In genomic region chr2:132416996-132417395, GRCh38 we compare ENCODE assay signal across 10 cellular contexts. TPM values are rescaled to one million over a fixed set of nuclear protein-coding genes. Genes with fewer than 3 reads are reported as not detected.
A peak's percentile ranks its signal among the peaks of the same experiment; 100 is the strongest.
DNase-seq lines count a peak whose midpoint lies in the region; ATAC-seq, FAIRE-seq and TF ChIP-seq lines count a peak whose summit lies in the region.
"Had no signal": no experiment of that assay in that cellular context is flagged by ENCODE, and none has a peak within 500 bp of the region (broad histone marks: within the 10 kb centered on the region; RNA-seq: fewer than 3 reads in every experiment).

No MANE protein-coding gene starts in this region.

- H3K9me3 ChIP-seq in BLaER1 (no peaks in the 10 kb centered on the region), Panc1 (ENCODE audit: control insufficient read depth, insufficient read depth, low read depth, low read length) (no peaks in the 10 kb centered on the region), esophagus (ENCODE audit: control insufficient read depth in 2 of 2, insufficient read depth in 1 of 2, low read depth in 1 of 2, low read length in 1 of 2) (no peaks in the 10 kb centered on the region), neuronal stem cell (replicated peaks in 1 of 2; ENCODE audit: control insufficient read depth in 2 of 2, insufficient read depth in 1 of 2, low read depth in 1 of 2, low read length in 2 of 2) (peaks cover 2 to 4% of the 10 kb centered on the region in 2 donors)

- H3K27ac ChIP-seq in BLaER1 (no peak overlapping the region), Panc1 (ENCODE audit: low read length) (peak overlapping the region; percentile 75), esophagus (ENCODE audit: low read depth in 2 of 2, low read length in 1 of 2) (peak overlapping the region; percentile 79 to 82), neuronal stem cell (replicated peaks; ENCODE audit: low read length) (no peak overlapping the region)

- BruUV-seq in Panc1 (replicated peaks; lab: Mats Ljungman, UMichigan): TSS peak; percentile 82

- CTCF ChIA-PET in Panc1 (lab: Charles Lee): no interaction called here

- no peak overlapping the region for H4K91ac ChIP-seq in neuronal stem cell (ENCODE audit: low read depth, low read length, poor library complexity)

- TF ChIP-seq CTCF in Panc1 (IDR thresholded peaks at IDR 0.05): peak; percentile 63

- no peak overlapping the region for H2BK12ac ChIP-seq in neuronal stem cell (ENCODE audit: low read length)

- H2AK5ac ChIP-seq in neuronal stem cell (ENCODE audit: low read depth, low read length): peak overlapping the region; percentile 98

- H4K20me1 ChIP-seq in BLaER1: no peaks in the 10 kb centered on the region

- H3K4me2 ChIP-seq in BLaER1 (peak overlapping the region; percentile 95), neuronal stem cell (ENCODE audit: insufficient read depth, low read length, poor library complexity, severe bottlenecking) (no peak overlapping the region)

- no peak overlapping the region for H2AFZ ChIP-seq in neuronal stem cell (ENCODE audit: low read length)

- H3K9ac ChIP-seq in BLaER1: no peak overlapping the region
- no peak overlapping the region for H3K9ac ChIP-seq in neuronal stem cell (ENCODE audit: low read depth, low read length, poor library complexity)

- H3K4me1 ChIP-seq in BLaER1: peaks cover 15% of the 10 kb centered on the region
- H3K4me1 ChIP-seq in Panc1 (ENCODE audit: control insufficient read depth, insufficient read depth, low read length): peaks cover 38% of the 10 kb centered on the region
- peaks cover 0 to 14% of the 10 kb centered on the region in 2 donors for H3K4me1 ChIP-seq in esophagus (ENCODE audit: control insufficient read depth in 2 of 2, insufficient read depth in 2 of 2, low read length in 1 of 2)
- peaks cover 0 to 11% of the 10 kb centered on the region in 2 donors for H3K4me1 ChIP-seq in neuronal stem cell (ENCODE audit: control insufficient read depth in 2 of 2, insufficient read depth in 1 of 2, low read depth in 1 of 2, low read length in 2 of 2)

- peak overlapping the region; percentile 41 for H2BK15ac ChIP-seq in neuronal stem cell (ENCODE audit: low read length)

- peak overlapping the region; percentile 48 for H3K18ac ChIP-seq in neuronal stem cell (ENCODE audit: low read length)

- H3K36me3 ChIP-seq in BLaER1: no peaks in the 10 kb centered on the region
- no peaks in the 10 kb centered on the region for H3K36me3 ChIP-seq in Panc1 (ENCODE audit: control insufficient read depth, insufficient read depth, low read length)
- H3K36me3 ChIP-seq in esophagus (ENCODE audit: control insufficient read depth in 2 of 2, insufficient read depth in 2 of 2, low read length in 1 of 2): no peaks in the 10 kb centered on the region
- no peaks in the 10 kb centered on the region for H3K36me3 ChIP-seq in neuronal stem cell (replicated peaks in 1 of 2; ENCODE audit: control insufficient read depth in 2 of 2, insufficient read depth in 2 of 2, low read length in 2 of 2)

- in situ Hi-C loops in Panc1 (cut with HindIII; ENCODE audit: low pct_unique_long_range_greater_than_20kb, low sequenced_read_pairs): no loop called here

- 64 to 85% methylated on average over 9 of the region's 9 CpGs for WGBS in esophagus, 2 donors
- no CpG with 5 or more reads among the region's 9 CpGs for WGBS in neuronal stem cell (ENCODE audit: extremely low coverage in 2 of 2, insufficient read length in 2 of 2, insufficient replicate concordance in 1 of 2), 2 donors

- FAIRE-seq in RCC 7860 (lab: Jason Lieb, UNC): no peak

- POLR2A ChIA-PET in Panc1 (lab: Charles Lee): no interaction called here

- H3K79me1 ChIP-seq in neuronal stem cell (ENCODE audit: low read depth, low read length): no peaks in the 10 kb centered on the region

- H3K4ac ChIP-seq in neuronal stem cell (ENCODE audit: low read length): no peak overlapping the region

- DNase-seq in Panc1 (ENCODE audit: low read depth, low spot score): no peak
- no peak for DNase-seq in neuronal stem cell (ENCODE audit: low spot score)
- no peak for DNase-seq in NCI-H1694 (lab: John Stamatoyannopoulos, UW)
- DNase-seq in RCC 7860 (ENCODE audit: low spot score): no peak
- no peak for DNase-seq in activated gamma-delta T cell (lab: John Stamatoyannopoulos, UW)
- no peak for DNase-seq in AG20443 (ENCODE audit: low spot score)
- DNase-seq: activated CD8-positive, alpha-beta memory T cell treated with anti-CD3 and anti-CD28 coated beads for 24 hours; CD4-positive, alpha-beta T cell had no signal

- peak overlapping the region; percentile 67 for H2BK120ac ChIP-seq in neuronal stem cell (ENCODE audit: low read depth, low read length)

- no peak overlapping the region for H3K23ac ChIP-seq in neuronal stem cell (ENCODE audit: low read depth, low read length, poor library complexity)

- H3K27me3 ChIP-seq in BLaER1 (peaks cover 14% of the 10 kb centered on the region; the same call in 1 of the 2 replicates), Panc1 (ENCODE audit: control insufficient read depth, insufficient read depth, low read length) (no peaks in the 10 kb centered on the region), esophagus (ENCODE audit: control insufficient read depth in 1 of 2, insufficient read depth in 2 of 2, low read length in 2 of 2) (no peaks in the 10 kb centered on the region), neuronal stem cell (ENCODE audit: control insufficient read depth in 3 of 3, insufficient read depth in 3 of 3, low read depth in 1 of 3, low read length in 3 of 3) (peaks cover 0 to 60% (median 5%) of the 10 kb centered on the region in 3 experiments)

- peak; percentile 6 for ATAC-seq in Panc1

- intact Hi-C loops in Panc1 (cut with micrococcal nuclease; ENCODE audit: unreplicated experiment): loop anchor here (10.0 kb wide), 1 partner anchor 142 kb away; no protein-coding TSS in a partner anchor

- H4K8ac ChIP-seq in neuronal stem cell (ENCODE audit: low read depth, low read length): peak overlapping the region; percentile 32

- H3K4me3 ChIP-seq in BLaER1 (peak overlapping the region; percentile 67; the same call in 1 of the 2 replicates), Panc1 (ENCODE audit: low read depth in 2 of 2, low read length in 2 of 2) (peak overlapping the region; percentile 57 to 79), esophagus (ENCODE audit: low read depth in 1 of 2, low read length in 2 of 2) (peak overlapping the region in 1 of 2 donors; percentile 45), neuronal stem cell (ENCODE audit: low read length in 2 of 2) (no peak overlapping the region)

- peak overlapping the region; percentile 58 for H2BK5ac ChIP-seq in neuronal stem cell (ENCODE audit: low read length)

- H3K14ac ChIP-seq in neuronal stem cell (ENCODE audit: low read length): no peak overlapping the region

RNA-seq across cellular contexts. Expression of gene GPR39, which starts 0.4 kb away (rescaled TPM):
- total RNA-seq in Panc1 (2021; ENCODE audit: unreplicated experiment): 9.0 TPM
- 7.2 TPM for polyA plus RNA-seq in Panc1 (2012; ENCODE audit: insufficient read length)
- polyA plus RNA-seq in esophagus: under 1 TPM; 0.65 to 0.93 TPM
- polyA plus RNA-seq in neuronal stem cell (2013, experiment 1 of 2): 0.42 TPM
- polyA plus RNA-seq in neuronal stem cell (2013, experiment 2 of 2): 0.47 TPM
- total RNA-seq: CD4-positive, alpha-beta T cell had no signal

Comparison
In these comparisons a context has a peak if more than half of its experiments do, and no peak if none do; other contexts are left out.
1. H3K27ac ChIP-seq: peak in Panc1 (single experiment) and esophagus (2 of 2); none in BLaER1 (single experiment) and neuronal stem cell (single experiment).
2. H3K4me3 ChIP-seq: peak in BLaER1 (single experiment) and Panc1 (2 of 2); none in neuronal stem cell (0 of 2).